8 cellular contexts compared by ENCODE assay signal in the genomic region with DNA sequence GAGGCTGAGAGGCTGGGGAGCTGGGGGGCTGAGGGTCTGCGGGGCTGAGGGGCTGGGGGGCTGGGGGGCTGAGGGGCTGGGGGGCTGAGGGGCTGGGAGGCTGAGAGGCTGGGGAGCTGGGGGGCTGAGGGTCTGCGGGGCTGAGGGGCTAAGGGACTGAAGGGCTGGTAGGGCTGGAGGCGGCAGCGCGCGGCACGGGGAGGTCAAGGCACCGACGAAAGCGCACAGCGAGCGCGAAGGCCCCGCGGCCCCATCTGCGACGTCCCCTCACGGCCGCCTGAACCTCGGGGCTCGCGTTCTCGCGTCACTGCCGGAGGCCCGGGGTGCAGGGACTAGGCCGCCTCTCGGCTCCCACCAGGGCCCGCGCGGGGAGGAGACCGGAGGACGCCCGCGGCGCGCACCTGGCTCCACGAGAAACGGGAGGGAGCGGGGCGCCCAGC.
A peak's percentile ranks its signal among the peaks of the same experiment; 100 is the strongest.
DNase-seq lines count a peak whose midpoint lies in the region; ATAC-seq and TF ChIP-seq lines count a peak whose summit lies in the region.

No MANE protein-coding gene starts in this region.

- peak overlapping the region; percentile 77 for H3K4me3 Mint-ChIP-seq in dendritic cell treated with granulocyte-macrophage colony-stimulating factor and Interleukin-4, amounts not matched to agents 40 ng/mL and 50 ng/mL, for 4 days

- H3K36me3 Mint-ChIP-seq in dendritic cell treated with granulocyte-macrophage colony-stimulating factor and Interleukin-4, amounts not matched to agents 40 ng/mL and 50 ng/mL, for 4 days (ENCODE audit: low read depth), result peaks cover 68% of the 10 kb centered on the region

- DNase-seq in NCI-H748 treated with DMSO at 0.1 percent for 48 hours (lab: John Stamatoyannopoulos, UW), result no peak
- DNase-seq in activated CD4-positive, alpha-beta T cell treated with anti-CD3 and anti-CD28 coated beads for 48 hours, result no peak
- no peak for DNase-seq in effector CD4-positive, alpha-beta T cell

- H3K27me3 ChIP-seq in HUES48 (ENCODE audit: control insufficient read depth, insufficient read depth, low read length), result no peaks in the 10 kb centered on the region
- no peaks in the 10 kb centered on the region for H3K27me3 ChIP-seq in neuron (ENCODE audit: insufficient read depth, low read length)

- no peaks in the 10 kb centered on the region for H3K27me3 Mint-ChIP-seq in dendritic cell treated with granulocyte-macrophage colony-stimulating factor and Interleukin-4, amounts not matched to agents 40 ng/mL and 50 ng/mL, for 4 days

- H3K4me3 ChIP-seq in HUES48 (ENCODE audit: low read depth, low read length) (peak overlapping the region; percentile 95), neuron (ENCODE audit: low read length) (peak overlapping the region; percentile 98)

- no peaks in the 10 kb centered on the region for H3K9me3 Mint-ChIP-seq in dendritic cell treated with granulocyte-macrophage colony-stimulating factor and Interleukin-4, amounts not matched to agents 40 ng/mL and 50 ng/mL, for 4 days

- H2AFZ ChIP-seq in neuron (ENCODE audit: low read depth, low read length), result no peak overlapping the region

- peak overlapping the region; percentile 90 for H3K27ac ChIP-seq in 22Rv1
- peak overlapping the region; percentile 61 for H3K27ac ChIP-seq in HUES48 (ENCODE audit: low read depth, low read length)

- no peaks in the 10 kb centered on the region for H3K9me3 ChIP-seq in HUES48 (ENCODE audit: control insufficient read depth, insufficient read depth, low read length)
- no peaks in the 10 kb centered on the region for H3K9me3 ChIP-seq in neuron (ENCODE audit: low read length)

- H3K36me3 ChIP-seq in HUES48 (ENCODE audit: control insufficient read depth, insufficient read depth, low read length), result peaks cover 35% of the 10 kb centered on the region
- H3K36me3 ChIP-seq in neuron (ENCODE audit: insufficient read depth, low read length), result peaks cover 36% of the 10 kb centered on the region

- H3K4me1 ChIP-seq in HUES48 (ENCODE audit: control insufficient read depth, insufficient read depth, low read length) (no peaks in the 10 kb centered on the region), neuron (ENCODE audit: insufficient read depth, low read length) (peaks cover 22% of the 10 kb centered on the region)

- peak; percentile 33 for ATAC-seq in GM19372 (IDR thresholded peaks at IDR 0.05; ENCODE audit: low read depth, unreplicated experiment)

- peaks cover 43% of the 10 kb centered on the region for H3K4me1 Mint-ChIP-seq in dendritic cell treated with granulocyte-macrophage colony-stimulating factor and Interleukin-4, amounts not matched to agents 40 ng/mL and 50 ng/mL, for 4 days (ENCODE audit: low read depth)

- H3K27ac Mint-ChIP-seq in dendritic cell treated with granulocyte-macrophage colony-stimulating factor and Interleukin-4, amounts not matched to agents 40 ng/mL and 50 ng/mL, for 4 days, result peak overlapping the region; percentile 76

- intact Hi-C loops in dendritic cell treated with granulocyte-macrophage colony-stimulating factor and Interleukin-4, amounts not matched to agents 40 ng/mL and 50 ng/mL, for 4 days (cut with micrococcal nuclease), result loop anchor here (2.0 kb wide), 1 partner anchor 15 kb away; a partner anchor contains a TSS

- no peak for TF ChIP-seq CTCF in 22Rv1 (IDR thresholded peaks at IDR 0.05)

- peak overlapping the region; percentile 83 for H3K9ac ChIP-seq in HUES48 (ENCODE audit: low read depth, low read length)
